10 cellular contexts compared by ENCODE assay signal in genomic region chr13:27007166-27007565, GRCh38.
DNase-seq lines count a peak whose midpoint lies in the region; ATAC-seq, FAIRE-seq and TF ChIP-seq lines count a peak whose summit lies in the region.
"Had no signal": no experiment of that assay in that cellular context is flagged by ENCODE, and none has a peak within 500 bp of the region (broad histone marks: within the 10 kb centered on the region; RNA-seq: fewer than 3 reads in every experiment).

No MANE protein-coding gene starts in this region.

- intact Hi-C loops in breast epithelium (cut with DNase I; ENCODE audit: low total_unique reads): no loop called here
- intact Hi-C loops in lower lobe of right lung (cut with DNase I): no loop called here
- intact Hi-C loops in transverse colon (cut with DNase I; ENCODE audit: low total_unique reads): no loop called here

- TF ChIP-seq CTCF in breast epithelium (IDR thresholded peaks at IDR 0.05) (no peak), lower lobe of right lung (IDR thresholded peaks at IDR 0.05) (no peak), transverse colon (IDR thresholded peaks at IDR 0.05) (no peak)

- FAIRE-seq in GM19239 (lab: Jason Lieb, UNC): no peak

- H3K4me3 ChIP-seq in breast epithelium (peak overlapping the region; percentile 21 to 62 (median 41)), lower lobe of right lung (peak overlapping the region; percentile 59), transverse colon (peak overlapping the region in 3 of 4 donors; percentile 27 to 52 (median 43))

- no peak for TF ChIP-seq POLR2A in breast epithelium (IDR thresholded peaks at IDR 0.05)
- TF ChIP-seq POLR2A in transverse colon (IDR thresholded peaks at IDR 0.05): no peak

- 17 to 46% methylated on average over 1 to 12 of the region's 12 CpGs for WGBS in transverse colon (ENCODE audit: low coverage in 1 of 2), 2 donors

- no peak for ATAC-seq in lower lobe of right lung

- H3K4me1 ChIP-seq in breast epithelium: peaks cover 0 to 4% of the 10 kb centered on the region in 2 donors
- H3K4me1 ChIP-seq in lower lobe of right lung: peaks cover 22% of the 10 kb centered on the region
- peaks cover 3 to 15% (median 10%) of the 10 kb centered on the region in 4 donors for H3K4me1 ChIP-seq in transverse colon

- TF ChIP-seq EP300 in transverse colon (IDR thresholded peaks at IDR 0.05; ENCODE audit: low read depth): no peak

- H3K36me3 ChIP-seq in breast epithelium: no peaks in the 10 kb centered on the region
- H3K36me3 ChIP-seq in lower lobe of right lung: no peaks in the 10 kb centered on the region
- no peaks in the 10 kb centered on the region for H3K36me3 ChIP-seq in transverse colon

- H3K9me3 ChIP-seq in breast epithelium: no peaks in the 10 kb centered on the region
- H3K9me3 ChIP-seq in lower lobe of right lung: no peaks in the 10 kb centered on the region
- H3K9me3 ChIP-seq in transverse colon: no peaks in the 10 kb centered on the region

- H3K27me3 ChIP-seq in breast epithelium (peaks cover 0 to 14% of the 10 kb centered on the region in 2 donors), lower lobe of right lung (ENCODE audit: low read depth) (peaks cover 16% of the 10 kb centered on the region), transverse colon (no peaks in the 10 kb centered on the region)

- peak; percentile 49 for DNase-seq in activated CD8-positive, alpha-beta memory T cell treated with anti-CD3 and anti-CD28 coated beads for 24 hours
- no peak for DNase-seq in activated CD8-positive, alpha-beta memory T cell treated with anti-CD3 and anti-CD28 coated beads, Interleukin-2, amount 50 U/mL, for 4 hours
- no peak for DNase-seq in breast epithelium (ENCODE audit: low spot score in 2 of 2)
- DNase-seq in lower lobe of right lung: no peak
- no peak for DNase-seq in transverse colon
- no peak for DNase-seq in GM19238 (ENCODE audit: insufficient read length, low spot score)
- no peak for DNase-seq in H4 (ENCODE audit: low spot score)
- DNase-seq in GM19239 (ENCODE audit: insufficient read length, low spot score): no peak
- DNase-seq: NCI-H1436, trophoblast cell had no signal

- in situ Hi-C loops in transverse colon (cut with MboI; ENCODE audit: low pct_ligation_motif_present in 1 of 4, low pct_unique_long_range_greater_than_20kb in 1 of 4, low sequenced_read_pairs in 3 of 4): no loop called here

- no peak overlapping the region for H3K27ac ChIP-seq in breast epithelium
- H3K27ac ChIP-seq in lower lobe of right lung: no peak overlapping the region
- peak overlapping the region; percentile 17 to 66 (median 55) for H3K27ac ChIP-seq in transverse colon

Comparison
In these comparisons a context has a peak if more than half of its experiments do, and no peak if none do; other contexts are left out.
1. H3K27ac ChIP-seq: peak in transverse colon (4 of 4); none in breast epithelium (0 of 2) and lower lobe of right lung (single experiment).
2. Peak in every context shown above with its lines, with median percentiles within 50 percentile points of each other: H3K4me3 ChIP-seq.